Comparison of ENCODE assay signal across 27 cellular contexts in the genomic region with DNA sequence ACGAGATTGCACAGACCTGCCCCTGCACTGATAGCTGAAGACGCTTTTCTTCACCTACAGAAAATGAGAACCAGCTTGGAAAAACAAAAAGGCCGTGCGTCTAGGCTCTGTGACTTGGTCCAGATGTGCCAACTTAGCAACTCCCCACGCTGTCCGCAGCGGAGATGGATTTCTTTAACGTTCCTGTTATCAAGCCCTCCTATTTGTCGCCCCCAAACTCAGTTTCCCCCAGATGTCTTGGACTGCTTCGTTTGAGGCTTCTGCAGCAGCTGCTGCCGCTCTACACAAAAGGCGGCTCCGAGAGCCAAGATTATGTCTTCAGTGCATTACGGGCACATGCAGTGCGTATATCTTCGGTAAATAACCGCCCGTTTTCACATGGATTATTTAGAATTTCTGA.
"Had no signal": no experiment of that assay in that cellular context is flagged by ENCODE, and none has a peak within 500 bp of the region (broad histone marks: within the 10 kb centered on the region; RNA-seq: fewer than 3 reads in every experiment).

No MANE protein-coding gene starts in this region.

- H3K9me3 ChIP-seq: adrenal gland, body of pancreas, colonic mucosa, heart left ventricle, left ventricle myocardium inferior, pancreas, prostate gland, tibial nerve had no signal

- H3K27me3 ChIP-seq: adrenal gland, body of pancreas, colonic mucosa, pancreas had no signal

- DNase-seq: activated CD4-positive, alpha-beta T cell treated with anti-CD3 and anti-CD28 coated beads for 48 hours; activated CD4-positive, alpha-beta T cell treated with anti-CD3 and anti-CD28 coated beads, Interleukin-2, amount 50 U/mL, for 48 hours; activated CD8-positive, alpha-beta memory T cell treated with anti-CD3 and anti-CD28 coated beads for 24 hours; activated effector memory CD4-positive, alpha-beta T cell treated with Interleukin-2 at 50 U/mL for 16 hours; activated naive CD4-positive, alpha-beta T cell treated with Interleukin-2 at 50 U/mL for 16 hours; adrenal gland; aorta; body of pancreas; cerebellar nuclear complex; colonic mucosa; effector memory CD4-positive, alpha-beta T cell; heart left ventricle; left ventricle myocardium inferior; mesendoderm; natural killer cell; pancreas; stimulated activated CD4-positive, alpha-beta T cell treated with anti-CD3 and anti-CD28 coated beads, Interleukin-15, amount 100 ng/mL, for 24 hours; stimulated activated CD4-positive, alpha-beta T cell treated with anti-CD3 and anti-CD28 coated beads, Interleukin-2, amount 100 ng/mL, for 24 hours; stimulated activated naive CD4-positive, alpha-beta T cell treated with Interleukin-2 at 50 U/mL for 16 hours; SW 1271; T-helper 9 cell; WERI-Rb-1 had no signal

- H3K4me1 ChIP-seq: adrenal gland, body of pancreas, colonic mucosa, heart left ventricle, left ventricle myocardium inferior, pancreas, prostate gland, tibial nerve had no signal

- H3K4me1 Mint-ChIP-seq: natural killer cell had no signal

- ATAC-seq: body of pancreas, heart left ventricle, natural killer cell, pancreas had no signal

- H3K36me3 Mint-ChIP-seq: activated naive CD8-positive, alpha-beta T cell; natural killer cell had no signal

- H3K36me3 ChIP-seq: adrenal gland, colonic mucosa, heart left ventricle, left ventricle myocardium inferior, pancreas, prostate gland, tibial nerve, WERI-Rb-1 had no signal

- H3K27ac ChIP-seq: adrenal gland, body of pancreas, colonic mucosa, heart left ventricle, left ventricle myocardium inferior, pancreas, prostate gland, tibial nerve, WERI-Rb-1 had no signal

- H3K4me3 ChIP-seq: adrenal gland, body of pancreas, colonic mucosa, heart left ventricle, left ventricle myocardium inferior, lung, pancreas, prostate gland, tibial nerve had no signal

- H3K4me3 Mint-ChIP-seq: activated naive CD8-positive, alpha-beta T cell; natural killer cell; T-helper 1 cell treated with Interleukin-12 subunit alpha and Interleukin-12 subunit beta and Interleukin-4 antibody, amounts not matched to agents 30 μg/mL and 1 μg/mL, for 36 hours had no signal

- H3K27ac Mint-ChIP-seq: activated naive CD8-positive, alpha-beta T cell; natural killer cell; T-helper 1 cell treated with Interleukin-12 subunit alpha and Interleukin-12 subunit beta and Interleukin-4 antibody, amounts not matched to agents 30 μg/mL and 1 μg/mL, for 36 hours had no signal

- H3K9me3 Mint-ChIP-seq: natural killer cell had no signal
